ENCODE assay signal across 12 cellular contexts in the genomic region with DNA sequence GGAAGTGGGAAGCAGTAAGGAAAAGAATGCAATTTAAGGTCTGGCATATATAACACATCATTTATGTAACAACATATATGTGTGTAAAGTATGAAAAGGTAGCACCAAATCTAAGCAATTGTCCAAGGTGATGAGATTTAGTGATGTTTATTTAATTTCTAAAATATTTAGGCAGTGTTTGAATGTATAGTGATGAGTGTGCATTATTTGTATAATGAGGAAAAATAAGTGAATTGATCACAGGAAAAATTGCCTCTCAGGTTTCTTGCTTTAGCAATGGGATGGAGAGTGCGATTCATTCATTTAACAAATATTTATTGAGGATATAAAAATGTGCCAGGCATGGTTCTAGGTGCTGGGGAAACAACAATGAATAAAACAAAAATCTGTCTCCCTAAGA. TPM values are rescaled to one million over a fixed set of nuclear protein-coding genes. Genes with fewer than 3 reads are reported as not detected.
DNase-seq lines count a peak whose midpoint lies in the region; ATAC-seq and TF ChIP-seq lines count a peak whose summit lies in the region.
"Had no signal": no experiment of that assay in that cellular context is flagged by ENCODE, and none has a peak within 500 bp of the region (broad histone marks: within the 10 kb centered on the region; RNA-seq: fewer than 3 reads in every experiment).

No MANE protein-coding gene starts in this region.

- TF ChIP-seq CTCF in brain (conservative IDR thresholded peaks at IDR 0.05) = no peak
- no peak for TF ChIP-seq CTCF in nephron progenitor cell (IDR thresholded peaks at IDR 0.05)

- H3K9me3 ChIP-seq in BLaER1 treated with 17β-estradiol and CSF1 and Interleukin-3, amounts not matched to agents 10 nM and 100 nM (replicated peaks in 1 of 11) = no peaks in the 10 kb centered on the region
- no peaks in the 10 kb centered on the region for H3K9me3 ChIP-seq in GM23248 (ENCODE audit: low read depth)
- H3K9me3 ChIP-seq: gastrocnemius medialis had no signal

- peak overlapping the region in 9 of 11 experiments; percentile 3 to 91 (median 80); a peak in 17 of 22 replicates for H3K27ac ChIP-seq in BLaER1 treated with 17β-estradiol and CSF1 and Interleukin-3, amounts not matched to agents 10 nM and 100 nM
- peak overlapping the region; percentile 91 for H3K27ac ChIP-seq in GM23248
- H3K27ac ChIP-seq: gastrocnemius medialis had no signal

- H3K4me1 Mint-ChIP-seq in brain (peaks cover 36% of the 10 kb centered on the region), nephron progenitor cell (peaks cover 28% of the 10 kb centered on the region)

- 93 to 100% methylated on average over 1 of the region's 1 CpG for WGBS in GM23248 (ENCODE audit: low coverage in 1 of 2, low lambda C conversion rate in 2 of 2, missing lambda C conversion rate in 2 of 2), 2 experiments

- H3K9me2 ChIP-seq in GM23248 (ENCODE audit: insufficient read depth) = no peaks in the 10 kb centered on the region

- peaks cover 19 to 49% (median 39%) of the 10 kb centered on the region in 10 experiments; a peak in 19 of 20 replicates for H3K4me1 ChIP-seq in BLaER1 treated with 17β-estradiol and CSF1 and Interleukin-3, amounts not matched to agents 10 nM and 100 nM
- peaks cover 16% of the 10 kb centered on the region for H3K4me1 ChIP-seq in GM23248 (ENCODE audit: insufficient read depth)
- H3K4me1 ChIP-seq: gastrocnemius medialis had no signal

- H3F3A ChIP-seq in GM23248 (ENCODE audit: insufficient read depth) = peaks cover 23% of the 10 kb centered on the region

- H3K27me3 Mint-ChIP-seq in brain (peaks cover 9% of the 10 kb centered on the region), nephron progenitor cell (ENCODE audit: low read depth, poor library complexity) (no peaks in the 10 kb centered on the region)

- H3K9me3 Mint-ChIP-seq in brain = peaks cover 0 to 12% (median 0%) of the 10 kb centered on the region in 5 experiments
- H3K9me3 Mint-ChIP-seq in nephron progenitor cell = peaks cover 43% of the 10 kb centered on the region

- H3K4me2 ChIP-seq in BLaER1 treated with 17β-estradiol and CSF1 and Interleukin-3, amounts not matched to agents 10 nM and 100 nM = peak overlapping the region in 10 of 11 experiments; percentile 1 to 97 (median 86); a peak in 17 of 22 replicates
- no peak overlapping the region for H3K4me2 ChIP-seq in GM23248 (ENCODE audit: unreplicated experiment)

- H3K27ac Mint-ChIP-seq in brain = peak overlapping the region; percentile 86 to 99 (median 98)
- peak overlapping the region; percentile 4 for H3K27ac Mint-ChIP-seq in nephron progenitor cell

- DNase-seq in GM23248 = no peak
- no peak for DNase-seq in nephron progenitor cell
- DNase-seq in activated CD4-positive, CD25-positive, alpha-beta regulatory T cell treated with anti-CD3 and anti-CD28 coated beads, Interleukin-2, amount 50 U/mL, for 72 hours = no peak
- no peak for DNase-seq in NCI-H1105 treated with DMSO at 0.1 percent for 48 hours (lab: John Stamatoyannopoulos, UW)
- DNase-seq: activated T-cell treated with anti-CD3 and anti-CD28 coated beads for 4 hours; effector CD8-positive, alpha-beta T cell; GF-D8; stimulated activated naive CD8-positive, alpha-beta T cell treated with anti-CD3 and anti-CD28 coated beads, Interleukin-15, Interleukin-2, amounts not matched to agents 100 U/mL and 50 U/mL, for 24 hours had no signal

- peak overlapping the region; percentile 53 to 89 (median 74) for H3K4me3 Mint-ChIP-seq in brain
- H3K4me3 Mint-ChIP-seq in nephron progenitor cell = peak overlapping the region; percentile 20

- no peak overlapping the region for H2AFZ ChIP-seq in GM23248

- peaks cover 0 to 12% (median 5%) of the 10 kb centered on the region in 11 experiments; a peak in 15 of 22 replicates for H3K36me3 ChIP-seq in BLaER1 treated with 17β-estradiol and CSF1 and Interleukin-3, amounts not matched to agents 10 nM and 100 nM
- H3K36me3 ChIP-seq in GM23248 (ENCODE audit: low read depth) = no peaks in the 10 kb centered on the region
- H3K36me3 ChIP-seq: gastrocnemius medialis had no signal

- peaks cover 28% of the 10 kb centered on the region for H3K79me2 ChIP-seq in GM23248 (ENCODE audit: insufficient read depth)

- peak overlapping the region in 8 of 11 experiments; percentile 40 to 82 (median 74); a peak in 13 of 22 replicates for H3K9ac ChIP-seq in BLaER1 treated with 17β-estradiol and CSF1 and Interleukin-3, amounts not matched to agents 10 nM and 100 nM
- peak overlapping the region; percentile 36; the same call in 1 of the 2 replicates for H3K9ac ChIP-seq in GM23248

- H3K4me3 ChIP-seq in BLaER1 treated with 17β-estradiol and CSF1 and Interleukin-3, amounts not matched to agents 10 nM and 100 nM = peak overlapping the region in 6 of 10 experiments; percentile 37 to 75 (median 73); a peak in 9 of 20 replicates
- H3K4me3 ChIP-seq in GM23248 = no peak overlapping the region
- H3K4me3 ChIP-seq: gastrocnemius medialis had no signal

- H3K36me3 Mint-ChIP-seq in brain (peaks cover 21% of the 10 kb centered on the region), nephron progenitor cell (ENCODE audit: low read depth) (peaks cover 8% of the 10 kb centered on the region)

- no peaks in the 10 kb centered on the region for H3K27me3 ChIP-seq in BLaER1 treated with 17β-estradiol and CSF1 and Interleukin-3, amounts not matched to agents 10 nM and 100 nM
- no peaks in the 10 kb centered on the region for H3K27me3 ChIP-seq in GM23248 (replicated peaks; ENCODE audit: insufficient read depth)
- H3K27me3 ChIP-seq: gastrocnemius medialis had no signal

- in situ Hi-C loops in GM23248 (cut with MboI) = no loop called here

- no peak for ATAC-seq in HG03196 (IDR thresholded peaks at IDR 0.05; ENCODE audit: unreplicated experiment)
- ATAC-seq: stimulated activated naive CD8-positive, alpha-beta T cell treated with anti-CD3 and anti-CD28 coated beads, Interleukin-15, Interleukin-2, amounts not matched to agents 100 U/mL and 50 U/mL, for 24 hours had no signal

- H4K20me1 ChIP-seq in BLaER1 treated with 17β-estradiol and CSF1 and Interleukin-3, amounts not matched to agents 10 nM and 100 nM = peaks cover 0 to 12% (median 1%) of the 10 kb centered on the region in 11 experiments; a peak in 7 of 22 replicates
- H4K20me1 ChIP-seq in GM23248 (ENCODE audit: insufficient read depth) = peaks cover 4% of the 10 kb centered on the region; the same call in 1 of the 2 replicates

RNA-seq across cellular contexts. Expression of a gene that starts 2.2 kb away (rescaled TPM):
- 261 and 293 TPM in 2 replicates for total RNA-seq in GM23248 (2014; rRNA removed; shearing (Covaris generic))
- polyA plus RNA-seq in GM23248 (2016; fragmentation: Nextera tagmentation; extraction: Ambion mirVana) = 351 and 357 TPM in 2 replicates
- polyA plus RNA-seq in brain (ENCODE audit: insufficient read depth, low read depth, low replicate concordance) = 250 TPM
